ENCODE assay signal across 32 cellular contexts in genomic region chr18:7139409-7139808, GRCh38. TPM values are rescaled to one million over a fixed set of nuclear protein-coding genes. Genes with fewer than 3 reads are reported as not detected.
"Had no signal": no experiment of that assay in that cellular context is flagged by ENCODE, and none has a peak within 500 bp of the region (broad histone marks: within the 10 kb centered on the region; RNA-seq: fewer than 3 reads in every experiment).

No MANE protein-coding gene starts in this region.

- DNase-seq: activated B cell treated with CpG ODN at 0.5 μM for 24 hours; activated CD4-positive, alpha-beta memory T cell treated with anti-CD3 and anti-CD28 coated beads for 36 hours; activated CD4-positive, alpha-beta T cell treated with anti-CD3 and anti-CD28 coated beads for 4 hours; activated CD4-positive, alpha-beta T cell treated with anti-CD3 and anti-CD28 coated beads, Interleukin-2, amount 10 ng/mL, durations not matched to agents 24 days and 14 days; activated CD4-positive, alpha-beta T cell treated with anti-CD3 and anti-CD28 coated beads, Interleukin-2, amount 50 U/mL, for 1 hour; activated CD4-positive, alpha-beta T cell treated with anti-CD3 and anti-CD28 coated beads, Interleukin-2, amount 50 U/mL, for 4 hours; activated CD4-positive, CD25-positive, alpha-beta regulatory T cell treated with anti-CD3 and anti-CD28 coated beads, Interleukin-2, amount 50 U/mL, for 72 hours; activated CD8-positive, alpha-beta memory T cell treated with anti-CD3 and anti-CD28 coated beads, Interleukin-2, amount 50 U/mL, for 4 hours; activated CD8-positive, alpha-beta T cell treated with anti-CD3 and anti-CD28 coated beads for 36 hours; activated effector memory CD4-positive, alpha-beta T cell treated with anti-CD3 and anti-CD28 coated beads, Interleukin-2, amount 50 U/mL, for 16 hours; activated gamma-delta T cell treated with Interleukin-2 at 50 U/mL for 16 hours; activated naive CD4-positive, alpha-beta T cell; activated naive CD4-positive, alpha-beta T cell treated with anti-CD3 and anti-CD28 coated beads for 36 hours; activated naive CD4-positive, alpha-beta T cell treated with anti-CD3 and anti-CD28 coated beads, Interleukin-2, amount 50 U/mL, for 16 hours; activated naive CD8-positive, alpha-beta T cell treated with anti-CD3 and anti-CD28 coated beads for 36 hours; activated T-cell treated with anti-CD3 and anti-CD28 coated beads for 4 hours; activated T-cell treated with anti-CD3 and anti-CD28 coated beads, Interleukin-2, amount 50 U/mL, for 1 hour; activated T-cell treated with anti-CD3 and anti-CD28 coated beads, Interleukin-2, amount 50 U/mL, for 4 hours; activated T-cell treated with anti-CD3 and anti-CD28 coated beads, Interleukin-2, amount 50 U/mL, for 72 hours; adrenal gland; amygdala; anterior cingulate cortex; central memory CD4-positive, alpha-beta T cell; T-helper 2 cell; T-helper 9 cell had no signal

- H3K27me3 ChIP-seq: adrenal gland, ascending aorta had no signal

- FAIRE-seq: TTC549 had no signal

- H3K4me1 ChIP-seq: adrenal gland, ascending aorta had no signal

- H3K9me3 ChIP-seq: adrenal gland, ascending aorta had no signal

- ATAC-seq: activated CD8-positive, alpha-beta T cell treated with anti-CD3 and anti-CD28 coated beads for 36 hours; activated naive CD4-positive, alpha-beta T cell treated with anti-CD3 and anti-CD28 coated beads, Interleukin-2, amount 50 U/mL, for 72 hours; activated T-cell treated with anti-CD3 and anti-CD28 coated beads, Interleukin-2, amount 50 U/mL, for 4 hours; activated T-cell treated with anti-CD3 and anti-CD28 coated beads, Interleukin-2, amount 50 U/mL, for 72 hours; activated T-helper 17 cell treated with anti-CD3 and anti-CD28 coated beads, Interleukin-2, amount 50 U/mL, for 72 hours had no signal

- H3K4me3 ChIP-seq: adrenal gland, ascending aorta had no signal

- H3K27ac ChIP-seq: adrenal gland, ascending aorta, VCaP had no signal

- H3K36me3 ChIP-seq: adrenal gland, ascending aorta had no signal

RNA-seq across cellular contexts. Expression of gene LAMA1, which starts 21.8 kb away (rescaled TPM):
- total RNA-seq: activated B cell treated with CpG ODN at 0.5 μM for 24 hours; activated CD4-positive, alpha-beta memory T cell treated with anti-CD3 and anti-CD28 coated beads for 36 hours; activated CD4-positive, alpha-beta T cell treated with anti-CD3 and anti-CD28 coated beads, Interleukin-2, amount 10 ng/mL, durations not matched to agents 24 days and 14 days; activated CD8-positive, alpha-beta memory T cell treated with anti-CD3 and anti-CD28 coated beads for 36 hours; activated CD8-positive, alpha-beta T cell treated with anti-CD3 and anti-CD28 coated beads for 36 hours; activated naive CD4-positive, alpha-beta T cell treated with anti-CD3 and anti-CD28 coated beads for 36 hours; activated naive CD4-positive, alpha-beta T cell treated with anti-CD3 and anti-CD28 coated beads, Interleukin-2, amount 50 U/mL, for 72 hours; activated naive CD8-positive, alpha-beta T cell treated with anti-CD3 and anti-CD28 coated beads for 36 hours; activated T-cell treated with anti-CD3 and anti-CD28 coated beads, Interleukin-2, amount 50 U/mL, for 72 hours; activated T-helper 1 cell treated with anti-CD3 and anti-CD28 coated beads, Interleukin-12 subunit alpha, Interleukin-12 subunit beta, Interleukin-2, Interleukin-4 antibody, amounts not matched to agents 30 ng/mL and 10 ng/mL and 1 ng/mL, durations not matched to agents 14 hours and 24 hours and 36 hours; activated T-helper 17 cell treated with anti-CD3 and anti-CD28 coated beads, Interleukin-2, amount 50 U/mL, for 72 hours; ascending aorta had no signal
